26 cellular contexts compared by ENCODE assay signal in the genomic region with DNA sequence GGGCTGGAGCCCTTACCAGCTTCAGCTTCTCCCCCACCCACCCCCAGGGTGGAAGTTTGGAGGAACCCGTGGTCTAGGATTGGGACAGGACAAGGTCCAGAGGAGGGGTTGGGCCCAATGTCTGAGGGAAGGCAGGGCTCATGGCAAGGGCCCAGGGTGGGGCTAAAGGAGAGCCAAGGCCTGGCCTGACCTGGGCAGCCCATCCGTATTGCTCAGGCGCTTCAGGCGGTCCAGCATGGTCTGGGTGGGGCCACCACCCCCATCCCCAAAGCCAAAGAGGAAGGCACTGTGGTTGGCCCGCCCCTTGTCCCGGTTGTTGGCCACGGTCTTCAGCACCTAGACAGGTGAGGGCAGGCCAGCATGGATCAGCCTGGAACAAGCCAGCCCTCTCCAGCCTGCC.
"Had no signal": no experiment of that assay in that cellular context is flagged by ENCODE, and none has a peak within 500 bp of the region (broad histone marks: within the 10 kb centered on the region; RNA-seq: fewer than 3 reads in every experiment).

No MANE protein-coding gene starts in this region.

- H3K4me1 ChIP-seq: neural progenitor cell, tibial nerve, uterus had no signal

- H3K9me3 ChIP-seq: tibial nerve, uterus had no signal

- H3K4me3 Mint-ChIP-seq: activated naive CD4-positive, alpha-beta T cell treated with anti-CD3 and anti-CD28 coated beads for 36 hours; activated T-cell treated with anti-CD3 and anti-CD28 coated beads, Interleukin-2, amount 50 U/mL, for 72 hours had no signal

- H3K27ac ChIP-seq: epithelial cell of prostate, neural progenitor cell, tibial nerve, uterus had no signal

- H3K27ac Mint-ChIP-seq: activated naive CD4-positive, alpha-beta T cell treated with anti-CD3 and anti-CD28 coated beads for 36 hours; activated T-cell treated with anti-CD3 and anti-CD28 coated beads, Interleukin-2, amount 50 U/mL, for 72 hours had no signal

- H3K4me1 Mint-ChIP-seq: naive B cell, neural progenitor cell had no signal

- DNase-seq: activated CD4-positive, alpha-beta T cell treated with anti-CD3 and anti-CD28 coated beads for 4 hours; activated CD4-positive, alpha-beta T cell treated with anti-CD3 and anti-CD28 coated beads, Interleukin-2, amount 50 U/mL, for 4 hours; activated effector memory CD4-positive, alpha-beta T cell treated with Interleukin-2 at 50 U/mL for 16 hours; activated naive CD4-positive, alpha-beta T cell treated with anti-CD3 and anti-CD28 coated beads for 36 hours; activated T-cell treated with anti-CD3 and anti-CD28 coated beads, Interleukin-2, amount 50 U/mL, for 72 hours; anterior cingulate cortex; dermis blood vessel endothelial cell; effector CD4-positive, alpha-beta T cell; glutamatergic neuron; islet precursor cell; left cardiac atrium; left ventricle myocardium superior; naive B cell; right cardiac atrium; stimulated activated CD4-positive, alpha-beta T cell treated with anti-CD3 and anti-CD28 coated beads, Interleukin-15, amount 100 ng/mL, for 24 hours; stimulated activated CD4-positive, alpha-beta T cell treated with anti-CD3 and anti-CD28 coated beads, Interleukin-2, amount 100 ng/mL, for 24 hours; stimulated activated naive CD4-positive, alpha-beta T cell treated with Interleukin-2 at 50 U/mL for 16 hours; T-helper 1 cell; uterus had no signal

- H3K27me3 ChIP-seq: neural progenitor cell, tibial nerve, uterus had no signal

- H3K9ac ChIP-seq: neural progenitor cell had no signal

- H3K36me3 Mint-ChIP-seq: naive B cell had no signal

- H3K4me2 ChIP-seq: neural progenitor cell had no signal

- ATAC-seq: left ventricle myocardium superior, right cardiac atrium had no signal

- H2AFZ ChIP-seq: neural progenitor cell had no signal

- FAIRE-seq: bronchial epithelial cell, colon, endometrium, frontal cortex had no signal

- H3K27me3 Mint-ChIP-seq: naive B cell had no signal

- H3K9me3 Mint-ChIP-seq: activated naive CD4-positive, alpha-beta T cell treated with anti-CD3 and anti-CD28 coated beads for 36 hours; activated T-cell treated with anti-CD3 and anti-CD28 coated beads, Interleukin-2, amount 50 U/mL, for 72 hours; naive B cell; neural progenitor cell had no signal

- H3K36me3 ChIP-seq: neural progenitor cell, uterus had no signal

- H3K4me3 ChIP-seq: neural progenitor cell, tibial nerve, uterus had no signal
